ENCODE assay signal across 36 cellular contexts in the genomic region with DNA sequence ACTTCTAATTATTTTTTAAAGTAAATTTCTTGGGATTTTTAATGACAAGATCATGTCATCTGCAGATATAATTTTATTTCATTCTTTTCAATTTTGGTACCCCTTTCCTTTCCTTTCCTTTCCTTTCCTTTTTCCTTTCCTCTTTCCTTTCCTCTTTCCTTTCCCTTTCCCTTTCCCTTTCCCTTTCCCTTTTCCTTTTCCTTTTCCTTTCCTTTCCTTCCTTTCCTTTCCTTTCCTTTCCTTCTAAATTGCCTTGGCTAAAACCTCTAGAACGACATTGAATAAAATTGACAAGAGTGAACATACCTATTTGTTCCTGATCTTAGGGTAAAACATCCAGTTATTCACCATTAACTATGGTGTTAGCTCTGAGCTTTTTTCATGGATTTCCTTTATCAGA.
"Had no signal": no experiment of that assay in that cellular context is flagged by ENCODE, and none has a peak within 500 bp of the region (broad histone marks: within the 10 kb centered on the region; RNA-seq: fewer than 3 reads in every experiment).

No MANE protein-coding gene starts in this region.

- H3K9me3 Mint-ChIP-seq: activated CD4-positive, alpha-beta memory T cell treated with anti-CD3 and anti-CD28 coated beads for 36 hours; activated CD4-positive, alpha-beta T cell treated with anti-CD3 and anti-CD28 coated beads, Interleukin-2, amount 10 ng/mL, durations not matched to agents 7 days and 5 days; activated naive CD8-positive, alpha-beta T cell treated with anti-CD3 and anti-CD28 coated beads for 36 hours; activated T-helper 1 cell treated with anti-CD3 and anti-CD28 coated beads, Interleukin-12 subunit alpha, Interleukin-12 subunit beta, Interleukin-2, Interleukin-4 antibody, amounts not matched to agents 30 ng/mL and 10 ng/mL and 1 ng/mL, durations not matched to agents 14 hours and 24 hours and 36 hours; T-helper 1 cell treated with Interleukin-12 subunit alpha and Interleukin-12 subunit beta and Interleukin-4 antibody, amounts not matched to agents 30 μg/mL and 1 μg/mL, for 36 hours; T-helper 2 cell treated with Interferon-gamma antibody and Interleukin-4, amounts not matched to agents 5 μg/mL and 100 μg/mL, for 36 hours had no signal

- H3K27me3 Mint-ChIP-seq: activated CD4-positive, alpha-beta memory T cell treated with anti-CD3 and anti-CD28 coated beads for 36 hours; activated CD4-positive, alpha-beta T cell treated with anti-CD3 and anti-CD28 coated beads for 36 hours; activated CD4-positive, alpha-beta T cell treated with anti-CD3 and anti-CD28 coated beads, Interleukin-2, amount 10 ng/mL, durations not matched to agents 7 days and 5 days; activated CD8-positive, alpha-beta T cell treated with anti-CD3 and anti-CD28 coated beads for 36 hours; activated naive CD8-positive, alpha-beta T cell treated with anti-CD3 and anti-CD28 coated beads for 36 hours; activated T-helper 17 cell treated with anti-CD3 and anti-CD28 coated beads, Interleukin-2, amount 50 U/mL, for 72 hours had no signal

- H3K9me3 ChIP-seq: adrenal gland, body of pancreas, breast epithelium had no signal

- H3K4me3 Mint-ChIP-seq: activated CD4-positive, alpha-beta memory T cell treated with anti-CD3 and anti-CD28 coated beads for 36 hours; activated CD4-positive, alpha-beta T cell treated with anti-CD3 and anti-CD28 coated beads for 36 hours; activated CD4-positive, alpha-beta T cell treated with anti-CD3 and anti-CD28 coated beads, Interleukin-2, amount 10 ng/mL, durations not matched to agents 7 days and 5 days; activated CD8-positive, alpha-beta T cell treated with anti-CD3 and anti-CD28 coated beads for 36 hours; activated naive CD4-positive, alpha-beta T cell treated with anti-CD3 and anti-CD28 coated beads for 36 hours; activated naive CD8-positive, alpha-beta T cell treated with anti-CD3 and anti-CD28 coated beads for 36 hours; activated T-cell treated with anti-CD3 and anti-CD28 coated beads, Interleukin-2, amount 50 U/mL, for 4 hours; activated T-cell treated with anti-CD3 and anti-CD28 coated beads, Interleukin-2, amount 50 U/mL, for 72 hours; activated T-helper 1 cell treated with anti-CD3 and anti-CD28 coated beads, Interleukin-12 subunit alpha, Interleukin-12 subunit beta, Interleukin-2, Interleukin-4 antibody, amounts not matched to agents 30 ng/mL and 10 ng/mL and 1 ng/mL, durations not matched to agents 14 hours and 24 hours and 36 hours; activated T-helper 17 cell treated with anti-CD3 and anti-CD28 coated beads, Interleukin-2, amount 50 U/mL, for 72 hours; T-helper 1 cell treated with Interleukin-12 subunit alpha and Interleukin-12 subunit beta and Interleukin-4 antibody, amounts not matched to agents 30 μg/mL and 1 μg/mL, for 36 hours; T-helper 2 cell treated with Interferon-gamma antibody and Interleukin-4, amounts not matched to agents 5 μg/mL and 100 μg/mL, for 36 hours had no signal

- H3K36me3 Mint-ChIP-seq: activated CD4-positive, alpha-beta memory T cell treated with anti-CD3 and anti-CD28 coated beads for 36 hours; activated naive CD4-positive, alpha-beta T cell treated with anti-CD3 and anti-CD28 coated beads, Interleukin-2, amount 50 U/mL, for 72 hours; activated naive CD8-positive, alpha-beta T cell treated with anti-CD3 and anti-CD28 coated beads for 36 hours had no signal

- ATAC-seq: activated CD4-positive, alpha-beta T cell treated with anti-CD3 and anti-CD28 coated beads for 36 hours; activated CD4-positive, CD25-positive, alpha-beta regulatory T cell treated with anti-CD3 and anti-CD28 coated beads, Interleukin-2, amount 50 U/mL, for 24 hours; activated CD8-positive, alpha-beta T cell treated with anti-CD3 and anti-CD28 coated beads for 36 hours; activated naive CD4-positive, alpha-beta T cell treated with anti-CD3 and anti-CD28 coated beads, Interleukin-2, amount 50 U/mL, for 72 hours; activated T-cell treated with anti-CD3 and anti-CD28 coated beads, Interleukin-2, amount 50 U/mL, for 4 hours; activated T-cell treated with anti-CD3 and anti-CD28 coated beads, Interleukin-2, amount 50 U/mL, for 72 hours; activated T-helper 17 cell treated with anti-CD3 and anti-CD28 coated beads, Interleukin-2, amount 50 U/mL, for 72 hours; body of pancreas had no signal

- DNase-seq: activated CD4-positive, alpha-beta memory T cell treated with anti-CD3 and anti-CD28 coated beads for 36 hours; activated CD4-positive, alpha-beta T cell treated with anti-CD3 and anti-CD28 coated beads for 1 hour; activated CD4-positive, alpha-beta T cell treated with anti-CD3 and anti-CD28 coated beads for 36 hours; activated CD4-positive, alpha-beta T cell treated with anti-CD3 and anti-CD28 coated beads for 48 hours; activated CD4-positive, alpha-beta T cell treated with anti-CD3 and anti-CD28 coated beads, Interleukin-2, amount 10 ng/mL, durations not matched to agents 7 days and 5 days; activated CD4-positive, CD25-positive, alpha-beta regulatory T cell; activated CD8-positive, alpha-beta memory T cell treated with anti-CD3 and anti-CD28 coated beads, Interleukin-2, amount 50 U/mL, for 4 hours; activated CD8-positive, alpha-beta T cell treated with anti-CD3 and anti-CD28 coated beads for 36 hours; activated effector memory CD4-positive, alpha-beta T cell treated with anti-CD3 and anti-CD28 coated beads, Interleukin-2, amount 50 U/mL, for 16 hours; activated gamma-delta T cell treated with Interleukin-2 at 50 U/mL for 16 hours; activated naive CD4-positive, alpha-beta T cell; activated naive CD4-positive, alpha-beta T cell treated with anti-CD3 and anti-CD28 coated beads for 36 hours; activated naive CD4-positive, alpha-beta T cell treated with anti-CD3 and anti-CD28 coated beads, Interleukin-2, amount 50 U/mL, for 16 hours; activated naive CD8-positive, alpha-beta T cell treated with anti-CD3 and anti-CD28 coated beads for 36 hours; activated T-cell treated with anti-CD3 and anti-CD28 coated beads for 4 hours; activated T-cell treated with anti-CD3 and anti-CD28 coated beads, Interleukin-2, amount 50 U/mL, for 1 hour; activated T-cell treated with anti-CD3 and anti-CD28 coated beads, Interleukin-2, amount 50 U/mL, for 4 hours; activated T-cell treated with anti-CD3 and anti-CD28 coated beads, Interleukin-2, amount 50 U/mL, for 72 hours; adrenal gland; amniotic stem cell; aorta; body of pancreas; brain microvascular endothelial cell; central memory CD4-positive, alpha-beta T cell; T-helper 1 cell; T-helper 2 cell; T-helper 9 cell had no signal

- H3K4me1 ChIP-seq: adrenal gland, body of pancreas, breast epithelium had no signal

- H3K36me3 ChIP-seq: adrenal gland, brain microvascular endothelial cell, breast epithelium had no signal

- H3K27me3 ChIP-seq: adrenal gland, body of pancreas, brain microvascular endothelial cell, breast epithelium had no signal

- FAIRE-seq: astrocyte had no signal

- H3K4me3 ChIP-seq: adrenal gland, body of pancreas, breast epithelium had no signal

- H3K27ac Mint-ChIP-seq: activated CD4-positive, alpha-beta memory T cell treated with anti-CD3 and anti-CD28 coated beads for 36 hours; activated CD4-positive, alpha-beta T cell treated with anti-CD3 and anti-CD28 coated beads for 36 hours; activated CD4-positive, alpha-beta T cell treated with anti-CD3 and anti-CD28 coated beads, Interleukin-2, amount 10 ng/mL, durations not matched to agents 7 days and 5 days; activated CD8-positive, alpha-beta T cell treated with anti-CD3 and anti-CD28 coated beads for 36 hours; activated naive CD4-positive, alpha-beta T cell treated with anti-CD3 and anti-CD28 coated beads for 36 hours; activated naive CD4-positive, alpha-beta T cell treated with anti-CD3 and anti-CD28 coated beads, Interleukin-2, amount 50 U/mL, for 72 hours; activated naive CD8-positive, alpha-beta T cell treated with anti-CD3 and anti-CD28 coated beads for 36 hours; activated T-cell treated with anti-CD3 and anti-CD28 coated beads, Interleukin-2, amount 50 U/mL, for 72 hours; activated T-helper 1 cell treated with anti-CD3 and anti-CD28 coated beads, Interleukin-12 subunit alpha, Interleukin-12 subunit beta, Interleukin-2, Interleukin-4 antibody, amounts not matched to agents 30 ng/mL and 10 ng/mL and 1 ng/mL, durations not matched to agents 14 hours and 24 hours and 36 hours; activated T-helper 17 cell treated with anti-CD3 and anti-CD28 coated beads, Interleukin-2, amount 50 U/mL, for 72 hours; T-helper 1 cell treated with Interleukin-12 subunit alpha and Interleukin-12 subunit beta and Interleukin-4 antibody, amounts not matched to agents 30 μg/mL and 1 μg/mL, for 36 hours; T-helper 2 cell treated with Interferon-gamma antibody and Interleukin-4, amounts not matched to agents 5 μg/mL and 100 μg/mL, for 36 hours had no signal

- H3K27ac ChIP-seq: adrenal gland, body of pancreas, brain microvascular endothelial cell, breast epithelium, VCaP had no signal

- H3K4me1 Mint-ChIP-seq: activated CD4-positive, alpha-beta T cell treated with anti-CD3 and anti-CD28 coated beads for 36 hours; activated CD4-positive, alpha-beta T cell treated with anti-CD3 and anti-CD28 coated beads, Interleukin-2, amount 10 ng/mL, durations not matched to agents 7 days and 5 days; activated naive CD8-positive, alpha-beta T cell treated with anti-CD3 and anti-CD28 coated beads for 36 hours; activated T-helper 17 cell treated with anti-CD3 and anti-CD28 coated beads, Interleukin-2, amount 50 U/mL, for 72 hours had no signal
